ENCODE assay signal across 13 cellular contexts in genomic region chr3:46950177-46950576, GRCh38. TPM values are rescaled to one million over a fixed set of nuclear protein-coding genes. Genes with fewer than 3 reads are reported as not detected.
A peak's percentile ranks its signal among the peaks of the same experiment; 100 is the strongest.
DNase-seq lines count a peak whose midpoint lies in the region; ATAC-seq and TF ChIP-seq lines count a peak whose summit lies in the region.
"Had no signal": no experiment of that assay in that cellular context is flagged by ENCODE, and none has a peak within 500 bp of the region (broad histone marks: within the 10 kb centered on the region; RNA-seq: fewer than 3 reads in every experiment).

No MANE protein-coding gene starts in this region.

- peaks cover 96% of the 10 kb centered on the region for H4K20me1 ChIP-seq in BLaER1

- H3K4me1 ChIP-seq in BLaER1 (peaks cover 91% of the 10 kb centered on the region), prostate gland (replicated peaks) (peaks cover 25% of the 10 kb centered on the region)
- peaks cover 95% of the 10 kb centered on the region for H3K4me1 ChIP-seq in CD4-positive, alpha-beta memory T cell (ENCODE audit: insufficient read depth, low read length)

- WGBS in prostate gland, result 100% methylated on average over 2 of the region's 2 CpGs

- POLR2A ChIA-PET in CD4-positive, alpha-beta memory T cell (lab: Charles Lee; ENCODE audit: partially characterized antibody), result interaction anchor here (0.6 to 1.1 kb wide), 2 partner anchors 31 to 36 kb away, joined by 3 read pairs; no protein-coding TSS in a partner anchor
- POLR2A ChIA-PET in naive thymus-derived CD8-positive, alpha-beta T cell (lab: Charles Lee), result no interaction called here

- peaks cover 79 to 97% (median 89%) of the 10 kb centered on the region in 4 donors for H3K4me1 Mint-ChIP-seq in CD4-positive, alpha-beta memory T cell
- peaks cover 87% of the 10 kb centered on the region for H3K4me1 Mint-ChIP-seq in activated T-helper 2 cell treated with anti-CD3 and anti-CD28 coated beads, Interferon-gamma antibody, Interleukin-2, Interleukin-4, amounts not matched to agents 10 μg/mL and 5 μg/mL and 100 μg/mL, durations not matched to agents 14 hours and 24 hours and 36 hours (ENCODE audit: low read depth)
- peaks cover 62 to 97% (median 95%) of the 10 kb centered on the region in 4 donors for H3K4me1 Mint-ChIP-seq in naive thymus-derived CD8-positive, alpha-beta T cell

- peaks cover 46% of the 10 kb centered on the region for H3K36me3 ChIP-seq in BLaER1
- H3K36me3 ChIP-seq in CD4-positive, alpha-beta memory T cell (ENCODE audit: insufficient read depth, low read length), result no peaks in the 10 kb centered on the region
- no peaks in the 10 kb centered on the region for H3K36me3 ChIP-seq in prostate gland

- no peak for TF ChIP-seq CTCF in prostate gland (IDR thresholded peaks at IDR 0.05)

- H3K27ac ChIP-seq in BLaER1 (0 out of 2 replicates have a peak overlapping the region, but pooled peaks have one; percentile 82), prostate gland (no peak overlapping the region)
- no peak overlapping the region for H3K27ac ChIP-seq in CD4-positive, alpha-beta memory T cell (ENCODE audit: low read depth, low read length)

- TF ChIP-seq POLR2A in prostate gland (IDR thresholded peaks at IDR 0.05), result no peak

- H3K9me3 Mint-ChIP-seq in CD4-positive, alpha-beta memory T cell, result peaks cover 0 to 2% (median 0%) of the 10 kb centered on the region in 8 donors
- no peaks in the 10 kb centered on the region for H3K9me3 Mint-ChIP-seq in activated T-helper 2 cell treated with anti-CD3 and anti-CD28 coated beads, Interferon-gamma antibody, Interleukin-2, Interleukin-4, amounts not matched to agents 10 μg/mL and 5 μg/mL and 100 μg/mL, durations not matched to agents 14 hours and 24 hours and 36 hours
- H3K9me3 Mint-ChIP-seq in naive thymus-derived CD8-positive, alpha-beta T cell, result no peaks in the 10 kb centered on the region
- H3K9me3 Mint-ChIP-seq: activated naive CD4-positive, alpha-beta T cell treated with anti-CD3 and anti-CD28 coated beads, Interleukin-2, amount 50 U/mL, for 72 hours; IgD-negative memory B cell had no signal

- H3K4me3 ChIP-seq in BLaER1, result no peak overlapping the region
- H3K4me3 ChIP-seq in CD4-positive, alpha-beta memory T cell (ENCODE audit: low read length in 2 of 2), result no peak overlapping the region
- no peak overlapping the region for H3K4me3 ChIP-seq in prostate gland

- H3K27me3 Mint-ChIP-seq in CD4-positive, alpha-beta memory T cell, result no peaks in the 10 kb centered on the region
- no peaks in the 10 kb centered on the region for H3K27me3 Mint-ChIP-seq in activated T-helper 2 cell treated with anti-CD3 and anti-CD28 coated beads, Interferon-gamma antibody, Interleukin-2, Interleukin-4, amounts not matched to agents 10 μg/mL and 5 μg/mL and 100 μg/mL, durations not matched to agents 14 hours and 24 hours and 36 hours (ENCODE audit: low read depth)
- no peaks in the 10 kb centered on the region for H3K27me3 Mint-ChIP-seq in naive thymus-derived CD8-positive, alpha-beta T cell
- H3K27me3 Mint-ChIP-seq: IgD-negative memory B cell had no signal

- peak overlapping the region in 7 of 8 donors; percentile 26 to 78 (median 59) for H3K4me3 Mint-ChIP-seq in CD4-positive, alpha-beta memory T cell
- no peak overlapping the region for H3K4me3 Mint-ChIP-seq in activated T-helper 2 cell treated with anti-CD3 and anti-CD28 coated beads, Interferon-gamma antibody, Interleukin-2, Interleukin-4, amounts not matched to agents 10 μg/mL and 5 μg/mL and 100 μg/mL, durations not matched to agents 14 hours and 24 hours and 36 hours (ENCODE audit: low read depth)
- H3K4me3 Mint-ChIP-seq in naive thymus-derived CD8-positive, alpha-beta T cell, result peak overlapping the region in 8 of 10 donors; percentile 9 to 67 (median 40)

- DNase-seq in CD4-positive, alpha-beta memory T cell, result no peak
- DNase-seq in activated T-helper 2 cell treated with anti-CD3 and anti-CD28 coated beads, Interferon-gamma antibody, Interleukin-2, Interleukin-4, amounts not matched to agents 10 μg/mL and 5 μg/mL and 100 μg/mL, durations not matched to agents 14 hours and 24 hours and 36 hours (ENCODE audit: low spot score), result no peak
- no peak for DNase-seq in naive thymus-derived CD8-positive, alpha-beta T cell
- no peak for DNase-seq in prostate gland (ENCODE audit: low spot score)
- DNase-seq in mucosa of gallbladder (ENCODE audit: low spot score), result no peak
- DNase-seq in NCI-H510A (lab: John Stamatoyannopoulos, UW), result no peak
- DNase-seq: central memory CD4-positive, alpha-beta T cell; NCI-H146; NCI-H524; retina had no signal

- peaks cover 10% of the 10 kb centered on the region; the same call in 1 of the 2 replicates for H3K9me3 ChIP-seq in BLaER1
- no peaks in the 10 kb centered on the region for H3K9me3 ChIP-seq in CD4-positive, alpha-beta memory T cell (ENCODE audit: control insufficient read depth in 1 of 2, low read length in 2 of 2)
- no peaks in the 10 kb centered on the region for H3K9me3 ChIP-seq in prostate gland

- CTCF ChIA-PET in CD4-positive, alpha-beta memory T cell (lab: Charles Lee; ENCODE audit: partially characterized antibody), result no interaction called here

- peak overlapping the region; percentile 86 for H3K4me2 ChIP-seq in BLaER1

- H3K36me3 Mint-ChIP-seq in CD4-positive, alpha-beta memory T cell, result peaks cover 0 to 12% of the 10 kb centered on the region in 2 donors
- peaks cover 49% of the 10 kb centered on the region for H3K36me3 Mint-ChIP-seq in activated T-helper 2 cell treated with anti-CD3 and anti-CD28 coated beads, Interferon-gamma antibody, Interleukin-2, Interleukin-4, amounts not matched to agents 10 μg/mL and 5 μg/mL and 100 μg/mL, durations not matched to agents 14 hours and 24 hours and 36 hours (ENCODE audit: low read depth)
- peaks cover 0 to 21% (median 3%) of the 10 kb centered on the region in 3 donors for H3K36me3 Mint-ChIP-seq in naive thymus-derived CD8-positive, alpha-beta T cell

- intact Hi-C loops in CD4-positive, alpha-beta memory T cell (cut with micrococcal nuclease), result no loop called here
- intact Hi-C loops in activated T-helper 2 cell treated with anti-CD3 and anti-CD28 coated beads, Interferon-gamma antibody, Interleukin-2, Interleukin-4, amounts not matched to agents 10 μg/mL and 5 μg/mL and 100 μg/mL, durations not matched to agents 14 hours and 24 hours and 36 hours (cut with micrococcal nuclease), result loop anchor here (5.0 kb wide), 1 partner anchor 33 kb away; no protein-coding TSS in a partner anchor
- intact Hi-C loops in prostate gland (cut with DNase I), result no loop called here

- 0 out of 2 replicates have a peak overlapping the region, but pooled peaks have one; percentile 42 for H3K9ac ChIP-seq in BLaER1

- ATAC-seq in naive thymus-derived CD8-positive, alpha-beta T cell, result no peak
- ATAC-seq: activated naive CD4-positive, alpha-beta T cell treated with anti-CD3 and anti-CD28 coated beads, Interleukin-2, amount 50 U/mL, for 72 hours had no signal

- peak overlapping the region; percentile 63 to 98 (median 86) for H3K27ac Mint-ChIP-seq in CD4-positive, alpha-beta memory T cell
- peak overlapping the region; percentile 74 for H3K27ac Mint-ChIP-seq in activated T-helper 2 cell treated with anti-CD3 and anti-CD28 coated beads, Interferon-gamma antibody, Interleukin-2, Interleukin-4, amounts not matched to agents 10 μg/mL and 5 μg/mL and 100 μg/mL, durations not matched to agents 14 hours and 24 hours and 36 hours
- H3K27ac Mint-ChIP-seq in naive thymus-derived CD8-positive, alpha-beta T cell, result peak overlapping the region in 7 of 10 donors; percentile 1 to 89 (median 64)

- H3K27me3 ChIP-seq in BLaER1 (no peaks in the 10 kb centered on the region), prostate gland (replicated peaks; ENCODE audit: insufficient read depth) (no peaks in the 10 kb centered on the region)
- no peaks in the 10 kb centered on the region for H3K27me3 ChIP-seq in CD4-positive, alpha-beta memory T cell (ENCODE audit: insufficient read depth, low read length)

RNA-seq across cellular contexts. Expression of gene CCDC12, which starts 26.4 kb away (rescaled TPM):
- 10 to 100 TPM; 59.3 to 59.4 TPM for total RNA-seq in CD4-positive, alpha-beta memory T cell
- polyA plus RNA-seq in CD4-positive, alpha-beta memory T cell, result 100 to 1,000 TPM in 1 of 2 donors, 10 to 100 TPM in 1; 86.5 to 102 TPM
- total RNA-seq in activated T-helper 2 cell treated with anti-CD3 and anti-CD28 coated beads, Interferon-gamma antibody, Interleukin-2, Interleukin-4, amounts not matched to agents 10 μg/mL and 5 μg/mL and 100 μg/mL, durations not matched to agents 14 hours and 24 hours and 36 hours, result 65.3 and 69.2 TPM in 2 replicates
- 10 to 100 TPM; 58.8 to 59.5 TPM for total RNA-seq in naive thymus-derived CD8-positive, alpha-beta T cell
- 100 to 1,000 TPM in 2 of 3 donors, 10 to 100 TPM in 1; 81.9 to 106 (median 106) TPM for polyA plus RNA-seq in naive thymus-derived CD8-positive, alpha-beta T cell
- total RNA-seq in prostate gland (10 to 100 TPM; 34.6 to 78.7 TPM), mucosa of gallbladder (50.0 TPM)

RNA-seq across cellular contexts. Expression of gene NBEAL2, which starts 29.3 kb away (rescaled TPM):
- 100 to 1,000 TPM; 144 to 147 TPM for total RNA-seq in CD4-positive, alpha-beta memory T cell
- polyA plus RNA-seq in CD4-positive, alpha-beta memory T cell, result 10 to 100 TPM in 1 of 2 donors, 1 to 10 TPM in 1; 4.5 to 16.0 TPM
- total RNA-seq in activated T-helper 2 cell treated with anti-CD3 and anti-CD28 coated beads, Interferon-gamma antibody, Interleukin-2, Interleukin-4, amounts not matched to agents 10 μg/mL and 5 μg/mL and 100 μg/mL, durations not matched to agents 14 hours and 24 hours and 36 hours, result 120 and 129 TPM in 2 replicates
- 10 to 100 TPM; 40.7 to 46.0 TPM for total RNA-seq in naive thymus-derived CD8-positive, alpha-beta T cell
- polyA plus RNA-seq in naive thymus-derived CD8-positive, alpha-beta T cell, result 1 to 10 TPM in 2 of 3 donors, under 1 TPM in 1; 0.89 to 2.8 (median 1.9) TPM
- 10 to 100 TPM; 25.8 to 53.5 TPM for total RNA-seq in prostate gland
- 150 TPM for total RNA-seq in mucosa of gallbladder
